Comparison of ENCODE assay signal across 8 cellular contexts in the genomic region with DNA sequence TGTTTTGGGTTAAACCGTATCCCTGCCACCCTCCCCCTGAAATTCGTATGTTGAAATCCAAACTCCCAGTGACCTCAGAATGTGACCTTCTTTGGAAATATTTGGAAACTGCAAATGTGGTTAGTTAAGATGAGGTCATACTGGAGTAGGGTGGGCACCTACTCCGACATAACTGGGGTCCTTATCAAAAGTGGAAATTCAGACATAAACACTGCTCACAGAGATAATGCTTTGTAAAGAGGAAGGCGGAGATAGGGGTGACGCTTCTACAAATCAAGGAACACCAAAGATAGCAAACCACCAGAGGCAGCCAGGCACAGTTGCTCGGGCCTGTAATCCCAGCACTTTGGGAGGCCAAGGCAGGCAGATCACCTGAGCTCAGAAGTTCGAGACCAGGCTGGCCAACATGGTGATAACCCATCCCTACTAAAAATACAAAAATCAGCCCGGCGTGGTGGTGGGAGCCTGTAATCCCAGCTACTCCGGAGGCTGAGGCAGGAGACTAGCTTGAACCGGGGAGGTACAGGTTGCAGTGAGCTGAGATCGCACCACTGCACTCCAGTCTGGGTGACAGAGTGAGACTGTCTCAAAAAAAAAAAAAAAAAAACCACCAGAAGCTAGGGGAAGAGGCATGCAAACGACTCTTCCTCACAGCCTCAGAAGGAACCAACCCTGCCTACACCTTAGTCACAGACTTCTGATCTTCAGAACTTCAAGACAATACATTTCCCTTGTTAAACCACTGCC. TPM values are rescaled to one million over a fixed set of nuclear protein-coding genes. Genes with fewer than 3 reads are reported as not detected.
DNase-seq lines count a peak whose midpoint lies in the region; ATAC-seq and TF ChIP-seq lines count a peak whose summit lies in the region.

No MANE protein-coding gene starts in this region.

- no peak for TF ChIP-seq RAD21 in SK-N-SH (IDR thresholded peaks at IDR 0.05; ENCODE audit: low read length)

- TF ChIP-seq EP300 in SK-N-SH (IDR thresholded peaks at IDR 0.05; ENCODE audit: borderline replicate concordance in 1 of 2, low read depth in 1 of 2, low read length in 1 of 2), result no peak

- H3K4me3 ChIP-seq in endodermal cell (ENCODE audit: low read length) (no peak overlapping the region), SK-N-SH (ENCODE audit: low read depth in 2 of 2, low read length in 1 of 2) (no peak overlapping the region)

- H3K4me1 ChIP-seq in endodermal cell (ENCODE audit: control insufficient read depth, insufficient read depth, low read length) (peaks cover 4% of the 10 kb centered on the region), SK-N-SH (ENCODE audit: control insufficient read depth in 1 of 2, insufficient read depth in 2 of 2, low read depth in 1 of 2, low read length in 1 of 2) (peaks cover 0 to 3% of the 10 kb centered on the region in 2 experiments; a peak in 1 of 4 replicates)

- peaks cover 0 to 7% (median 3%) of the 10 kb centered on the region in 7 donors for H3K9me3 Mint-ChIP-seq in CD14-positive monocyte
- H3K9me3 Mint-ChIP-seq in activated naive CD4-positive, alpha-beta T cell treated with anti-CD3 and anti-CD28 coated beads, Interleukin-2, amount 50 U/mL, for 24 hours, result no peaks in the 10 kb centered on the region
- peaks cover 4% of the 10 kb centered on the region for H3K9me3 Mint-ChIP-seq in endodermal cell

- H2AFZ ChIP-seq in SK-N-SH (ENCODE audit: low read depth), result no peak overlapping the region

- H4K20me1 ChIP-seq in SK-N-SH (ENCODE audit: insufficient read depth), result no peaks in the 10 kb centered on the region

- peaks cover 2% of the 10 kb centered on the region in 2 donors for H3K36me3 Mint-ChIP-seq in CD14-positive monocyte
- no peaks in the 10 kb centered on the region for H3K36me3 Mint-ChIP-seq in activated naive CD4-positive, alpha-beta T cell treated with anti-CD3 and anti-CD28 coated beads, Interleukin-2, amount 50 U/mL, for 24 hours
- no peaks in the 10 kb centered on the region for H3K36me3 Mint-ChIP-seq in endodermal cell (ENCODE audit: low read depth)

- no peaks in the 10 kb centered on the region for H3K9me2 ChIP-seq in SK-N-SH

- H3K27ac ChIP-seq in endodermal cell (ENCODE audit: low read depth, low read length), result no peak overlapping the region
- H3K27ac ChIP-seq in SK-N-SH (ENCODE audit: low read depth in 2 of 2, low read length in 1 of 2), result no peak overlapping the region

- H3K79me2 ChIP-seq in SK-N-SH (ENCODE audit: insufficient read depth), result no peaks in the 10 kb centered on the region

- no peaks in the 10 kb centered on the region for H3F3A ChIP-seq in SK-N-SH (replicated peaks; ENCODE audit: insufficient read depth)

- DNase-seq in CD14-positive monocyte (ENCODE audit: low spot score) (no peak), LHCN-M2 (ENCODE audit: low read depth) (peak; percentile 17), T1000 (lab: John Stamatoyannopoulos, UW) (no peak), endodermal cell (no peak), SK-N-SH (no peak)
- DNase-seq in stimulated activated CD4-positive, alpha-beta T cell treated with anti-CD3 and anti-CD28 coated beads, Interleukin-4, amount 100 ng/mL, for 1 hour, result peak; percentile 27

- H3K27me3 Mint-ChIP-seq in CD14-positive monocyte (ENCODE audit: low read depth in 3 of 3) (peaks cover 0 to 1% (median 0%) of the 10 kb centered on the region in 3 donors), endodermal cell (ENCODE audit: insufficient read depth) (no peaks in the 10 kb centered on the region)
- H3K27me3 Mint-ChIP-seq in activated naive CD4-positive, alpha-beta T cell treated with anti-CD3 and anti-CD28 coated beads, Interleukin-2, amount 50 U/mL, for 24 hours, result no peaks in the 10 kb centered on the region

- intact Hi-C loops in CD14-positive monocyte (cut with micrococcal nuclease), result loop anchor here (5.0 kb wide), 2 partner anchors 33 to 52 kb away; no protein-coding TSS in a partner anchor

- H3K4me1 Mint-ChIP-seq in CD14-positive monocyte (peaks cover 50% of the 10 kb centered on the region), endodermal cell (peaks cover 12% of the 10 kb centered on the region)
- peaks cover 74% of the 10 kb centered on the region for H3K4me1 Mint-ChIP-seq in activated naive CD4-positive, alpha-beta T cell treated with anti-CD3 and anti-CD28 coated beads, Interleukin-2, amount 50 U/mL, for 24 hours

- ATAC-seq in GM21447 (IDR thresholded peaks at IDR 0.05; ENCODE audit: unreplicated experiment), result peak; percentile 73

- H3K36me3 ChIP-seq in endodermal cell (ENCODE audit: control insufficient read depth, insufficient read depth, low read length) (no peaks in the 10 kb centered on the region), SK-N-SH (replicated peaks in 1 of 2; ENCODE audit: control insufficient read depth in 1 of 2, insufficient read depth in 2 of 2, low read length in 1 of 2) (no peaks in the 10 kb centered on the region)

- H3K9me3 ChIP-seq in endodermal cell (ENCODE audit: control insufficient read depth, low read length) (no peaks in the 10 kb centered on the region), SK-N-SH (no peaks in the 10 kb centered on the region)

- POLR2A ChIA-PET in SK-N-SH (lab: Yijun Ruan, JAX), result no interaction called here

- 87 to 100% methylated on average over 6 to 13 of the region's 13 CpGs for WGBS in endodermal cell (ENCODE audit: insufficient coverage in 1 of 2, insufficient read length in 1 of 2), 2 experiments
- WGBS in SK-N-SH (ENCODE audit: low lambda C conversion rate), result 83% methylated on average over 13 of the region's 13 CpGs

- no peak overlapping the region for H3K9ac ChIP-seq in endodermal cell (ENCODE audit: extremely low read depth, low read length, poor library complexity, severe bottlenecking)
- H3K9ac ChIP-seq in SK-N-SH, result no peak overlapping the region

- H3K27me3 ChIP-seq in endodermal cell (ENCODE audit: control insufficient read depth, insufficient read depth, low read length, poor library complexity, severe bottlenecking), result no peaks in the 10 kb centered on the region
- no peaks in the 10 kb centered on the region for H3K27me3 ChIP-seq in SK-N-SH (ENCODE audit: insufficient read depth)

- peak overlapping the region; percentile 34 to 68 for H3K4me3 Mint-ChIP-seq in CD14-positive monocyte
- H3K4me3 Mint-ChIP-seq in activated naive CD4-positive, alpha-beta T cell treated with anti-CD3 and anti-CD28 coated beads, Interleukin-2, amount 50 U/mL, for 24 hours, result peak overlapping the region; percentile 3
- H3K4me3 Mint-ChIP-seq in endodermal cell, result no peak overlapping the region

- TF ChIP-seq CTCF in CD14-positive monocyte (IDR thresholded peaks at IDR 0.05) (no peak), endodermal cell (conservative IDR thresholded peaks at IDR 0.05) (no peak), SK-N-SH (IDR thresholded peaks at IDR 0.05) (no peak)

- CTCF ChIA-PET in SK-N-SH (lab: Yijun Ruan, JAX), result no interaction called here

- H3K27ac Mint-ChIP-seq in CD14-positive monocyte (peak overlapping the region; percentile 81 to 93 (median 83)), endodermal cell (no peak overlapping the region)
- H3K27ac Mint-ChIP-seq in activated naive CD4-positive, alpha-beta T cell treated with anti-CD3 and anti-CD28 coated beads, Interleukin-2, amount 50 U/mL, for 24 hours, result peak overlapping the region; percentile 85

- no peak overlapping the region for H3K4me2 ChIP-seq in SK-N-SH

TF ChIP-seq in SK-N-SH, 30 proteins besides CTCF, POLR2A, EP300 and RAD21 (continues in another document):
- TF ChIP-seq GATA2 (CRISPR knock-in tag; IDR thresholded peaks at IDR 0.05), result no peak
- TF ChIP-seq CHD2 (IDR thresholded peaks at IDR 0.05; ENCODE audit: low read length, partially characterized antibody), result no peak
- TF ChIP-seq, protein P1, sequence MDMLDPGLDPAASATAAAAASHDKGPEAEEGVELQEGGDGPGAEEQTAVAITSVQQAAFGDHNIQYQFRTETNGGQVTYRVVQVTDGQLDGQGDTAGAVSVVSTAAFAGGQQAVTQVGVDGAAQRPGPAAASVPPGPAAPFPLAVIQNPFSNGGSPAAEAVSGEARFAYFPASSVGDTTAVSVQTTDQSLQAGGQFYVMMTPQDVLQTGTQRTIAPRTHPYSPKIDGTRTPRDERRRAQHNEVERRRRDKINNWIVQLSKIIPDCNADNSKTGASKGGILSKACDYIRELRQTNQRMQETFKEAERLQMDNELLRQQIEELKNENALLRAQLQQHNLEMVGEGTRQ (IDR thresholded peaks at IDR 0.05; ENCODE audit: borderline replicate concordance, low read depth, low read length), result no peak
- no peak for TF ChIP-seq JUND (IDR thresholded peaks at IDR 0.05)
- no peak for TF ChIP-seq MXI1 (IDR thresholded peaks at IDR 0.05; ENCODE audit: low read depth, low read length)
- no peak for TF ChIP-seq RXRA (IDR thresholded peaks at IDR 0.05; ENCODE audit: borderline replicate concordance, low read depth)
- no peak for TF ChIP-seq FOXM1 (IDR thresholded peaks at IDR 0.05; ENCODE audit: low read depth)
- TF ChIP-seq, protein P2, sequence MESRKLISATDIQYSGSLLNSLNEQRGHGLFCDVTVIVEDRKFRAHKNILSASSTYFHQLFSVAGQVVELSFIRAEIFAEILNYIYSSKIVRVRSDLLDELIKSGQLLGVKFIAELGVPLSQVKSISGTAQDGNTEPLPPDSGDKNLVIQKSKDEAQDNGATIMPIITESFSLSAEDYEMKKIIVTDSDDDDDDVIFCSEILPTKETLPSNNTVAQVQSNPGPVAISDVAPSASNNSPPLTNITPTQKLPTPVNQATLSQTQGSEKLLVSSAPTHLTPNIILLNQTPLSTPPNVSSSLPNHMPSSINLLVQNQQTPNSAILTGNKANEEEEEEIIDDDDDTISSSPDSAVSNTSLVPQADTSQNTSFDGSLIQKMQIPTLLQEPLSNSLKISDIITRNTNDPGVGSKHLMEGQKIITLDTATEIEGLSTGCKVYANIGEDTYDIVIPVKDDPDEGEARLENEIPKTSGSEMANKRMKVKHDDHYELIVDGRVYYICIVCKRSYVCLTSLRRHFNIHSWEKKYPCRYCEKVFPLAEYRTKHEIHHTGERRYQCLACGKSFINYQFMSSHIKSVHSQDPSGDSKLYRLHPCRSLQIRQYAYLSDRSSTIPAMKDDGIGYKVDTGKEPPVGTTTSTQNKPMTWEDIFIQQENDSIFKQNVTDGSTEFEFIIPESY (IDR thresholded peaks at IDR 0.05; ENCODE audit: borderline replicate concordance, low read depth), result no peak
- no peak for TF ChIP-seq POLR2AphosphoS5 (IDR thresholded peaks at IDR 0.05; ENCODE audit: low read depth, low read length)
- no peak for TF ChIP-seq EZH2phosphoT487 (IDR thresholded peaks at IDR 0.05; ENCODE audit: borderline replicate concordance, low read depth)
- no peak for TF ChIP-seq TCF12 (IDR thresholded peaks at IDR 0.05)
- no peak for TF ChIP-seq RFX5 (IDR thresholded peaks at IDR 0.05; ENCODE audit: low read length)
- no peak for TF ChIP-seq RCOR1 (IDR thresholded peaks at IDR 0.05; ENCODE audit: low read length)

RNA-seq across cellular contexts. Expression of a gene that starts 51.1 kb away (rescaled TPM):
- polyA plus RNA-seq in CD14-positive monocyte, result 10 to 100 TPM in 1 of 2 donors, 1 to 10 TPM in 1; 9.6 to 11.4 TPM
- total RNA-seq in LHCN-M2 (2014; rRNA removed), result 28.6 and 36.0 TPM in 2 replicates
- polyA plus RNA-seq in LHCN-M2 (2012), result 15.4 TPM
- 100 to 1,000 TPM; 116 to 127 TPM for total RNA-seq in endodermal cell
- 56.2 TPM for polyA plus RNA-seq in endodermal cell (2013, experiment 1 of 2)
- 46.7 TPM for polyA plus RNA-seq in endodermal cell (2013, experiment 2 of 2)
- polyA plus RNA-seq in SK-N-SH (2012; rRNA removed), result 25.3 and 28.6 TPM in 2 replicates
- polyA plus RNA-seq in SK-N-SH (2012; cell fraction: cytosol; rRNA removed), result 21.5 and 21.8 TPM in 2 replicates
- polyA plus RNA-seq in SK-N-SH (2012; cell fraction: nucleus; rRNA removed), result 73.6 and 98.5 TPM in 2 replicates

Comparison
In these comparisons a context has a peak if more than half of its experiments do, and no peak if none do; other contexts are left out.
1. DNase-seq: peak in LHCN-M2 (single experiment) and stimulated activated CD4-positive, alpha-beta T cell treated with anti-CD3 and anti-CD28 coated beads, Interleukin-4, amount 100 ng/mL, for 1 hour (single experiment); none in CD14-positive monocyte (single experiment), T1000 (single experiment), endodermal cell (single experiment) and SK-N-SH (single experiment).